26 cellular contexts compared by ENCODE assay signal in the genomic region with DNA sequence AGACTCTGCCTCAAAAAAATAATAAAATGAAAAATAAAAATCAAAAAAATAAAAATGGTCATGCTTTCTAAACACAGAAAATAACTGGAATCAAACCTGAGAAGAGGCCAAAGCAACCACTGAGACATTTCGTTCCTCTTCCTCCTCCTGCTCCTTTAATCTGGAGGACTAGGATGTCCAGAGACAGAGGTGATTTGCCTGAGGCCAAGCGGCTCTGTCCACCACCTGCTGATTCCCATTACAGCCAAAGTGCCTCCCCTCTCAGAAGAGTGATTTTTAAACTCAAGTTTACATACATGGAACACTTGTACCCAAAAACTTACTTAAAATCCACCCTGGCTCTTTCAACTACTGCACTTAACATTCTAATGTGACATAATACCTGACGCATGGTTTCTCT.
"Had no signal": no experiment of that assay in that cellular context is flagged by ENCODE, and none has a peak within 500 bp of the region (broad histone marks: within the 10 kb centered on the region; RNA-seq: fewer than 3 reads in every experiment).

No MANE protein-coding gene starts in this region.

- H3K27me3 ChIP-seq: adrenal gland had no signal

- H3K27ac Mint-ChIP-seq: activated CD8-positive, alpha-beta T cell treated with anti-CD3 and anti-CD28 coated beads for 36 hours; activated naive CD4-positive, alpha-beta T cell treated with anti-CD3 and anti-CD28 coated beads, Interleukin-2, amount 10 ng/mL, durations not matched to agents 7 days and 5 days; activated naive CD8-positive, alpha-beta T cell treated with anti-CD3 and anti-CD28 coated beads, Interleukin-2, amount 10 ng/mL, durations not matched to agents 7 days and 5 days; activated T-cell treated with anti-CD3 and anti-CD28 coated beads, Interleukin-2, amount 50 U/mL, for 72 hours; activated T-helper 2 cell treated with anti-CD3 and anti-CD28 coated beads, Interferon-gamma antibody, Interleukin-2, Interleukin-4, amounts not matched to agents 10 μg/mL and 5 μg/mL and 100 μg/mL, durations not matched to agents 14 hours and 24 hours and 36 hours had no signal

- H3K27ac ChIP-seq: adrenal gland, SK-N-MC had no signal

- H3K27me3 Mint-ChIP-seq: activated naive CD4-positive, alpha-beta T cell treated with anti-CD3 and anti-CD28 coated beads, Interleukin-2, amount 10 ng/mL, durations not matched to agents 7 days and 5 days had no signal

- H3K9me3 ChIP-seq: adrenal gland had no signal

- H3K4me3 Mint-ChIP-seq: activated CD8-positive, alpha-beta T cell treated with anti-CD3 and anti-CD28 coated beads for 36 hours; activated naive CD4-positive, alpha-beta T cell treated with anti-CD3 and anti-CD28 coated beads, Interleukin-2, amount 10 ng/mL, durations not matched to agents 7 days and 5 days; activated naive CD8-positive, alpha-beta T cell treated with anti-CD3 and anti-CD28 coated beads, Interleukin-2, amount 10 ng/mL, durations not matched to agents 7 days and 5 days; activated T-cell treated with anti-CD3 and anti-CD28 coated beads, Interleukin-2, amount 50 U/mL, for 72 hours had no signal

- H3K9me3 Mint-ChIP-seq: activated CD8-positive, alpha-beta T cell treated with anti-CD3 and anti-CD28 coated beads for 36 hours; activated naive CD4-positive, alpha-beta T cell treated with anti-CD3 and anti-CD28 coated beads, Interleukin-2, amount 10 ng/mL, durations not matched to agents 7 days and 5 days; activated naive CD8-positive, alpha-beta T cell treated with anti-CD3 and anti-CD28 coated beads, Interleukin-2, amount 10 ng/mL, durations not matched to agents 7 days and 5 days; activated T-helper 2 cell treated with anti-CD3 and anti-CD28 coated beads, Interferon-gamma antibody, Interleukin-2, Interleukin-4, amounts not matched to agents 10 μg/mL and 5 μg/mL and 100 μg/mL, durations not matched to agents 14 hours and 24 hours and 36 hours had no signal

- ATAC-seq: activated CD4-positive, CD25-positive, alpha-beta regulatory T cell treated with anti-CD3 and anti-CD28 coated beads, Interleukin-2, amount 50 U/mL, for 24 hours; activated CD8-positive, alpha-beta T cell treated with anti-CD3 and anti-CD28 coated beads for 36 hours; activated T-cell treated with anti-CD3 and anti-CD28 coated beads, Interleukin-2, amount 50 U/mL, for 72 hours; Panc1; Right ventricle myocardium inferior had no signal

- H3K36me3 Mint-ChIP-seq: activated naive CD4-positive, alpha-beta T cell treated with anti-CD3 and anti-CD28 coated beads, Interleukin-2, amount 10 ng/mL, durations not matched to agents 7 days and 5 days; activated naive CD8-positive, alpha-beta T cell treated with anti-CD3 and anti-CD28 coated beads, Interleukin-2, amount 10 ng/mL, durations not matched to agents 7 days and 5 days had no signal

- DNase-seq: activated CD4-positive, alpha-beta T cell treated with anti-CD3 and anti-CD28 coated beads for 4 hours; activated CD8-positive, alpha-beta memory T cell treated with anti-CD3 and anti-CD28 coated beads, Interleukin-2, amount 50 U/mL, for 4 hours; activated CD8-positive, alpha-beta T cell treated with anti-CD3 and anti-CD28 coated beads for 36 hours; activated gamma-delta T cell treated with Interleukin-2 at 50 U/mL for 16 hours; activated naive CD4-positive, alpha-beta T cell treated with anti-CD3 and anti-CD28 coated beads, Interleukin-2, amount 10 ng/mL, durations not matched to agents 7 days and 5 days; activated naive CD8-positive, alpha-beta T cell treated with anti-CD3 and anti-CD28 coated beads, Interleukin-2, amount 10 ng/mL, durations not matched to agents 7 days and 5 days; activated T-cell treated with anti-CD3 and anti-CD28 coated beads, Interleukin-2, amount 50 U/mL, for 72 hours; adrenal gland; anterior cingulate cortex; MM.1S; NCI-H1105; NCI-H1436; NCI-H1694 treated with DMSO at 0.1 percent for 48 hours; NCI-H2029 treated with DMSO at 0.1 percent for 48 hours; NCI-H345; NCI-H510A; NCI-H526 treated with DMSO at 0.1 percent for 48 hours; NK-92 treated with Interleukin-12 subunit alpha and Interleukin-12 subunit beta, amount 100 ng/mL, for 24 hours; OCI-M1; RPMI8226; T-helper 1 cell had no signal

- H3K4me3 ChIP-seq: adrenal gland, SK-N-MC had no signal
